ENCODE assay signal across 16 cellular contexts in the genomic region with DNA sequence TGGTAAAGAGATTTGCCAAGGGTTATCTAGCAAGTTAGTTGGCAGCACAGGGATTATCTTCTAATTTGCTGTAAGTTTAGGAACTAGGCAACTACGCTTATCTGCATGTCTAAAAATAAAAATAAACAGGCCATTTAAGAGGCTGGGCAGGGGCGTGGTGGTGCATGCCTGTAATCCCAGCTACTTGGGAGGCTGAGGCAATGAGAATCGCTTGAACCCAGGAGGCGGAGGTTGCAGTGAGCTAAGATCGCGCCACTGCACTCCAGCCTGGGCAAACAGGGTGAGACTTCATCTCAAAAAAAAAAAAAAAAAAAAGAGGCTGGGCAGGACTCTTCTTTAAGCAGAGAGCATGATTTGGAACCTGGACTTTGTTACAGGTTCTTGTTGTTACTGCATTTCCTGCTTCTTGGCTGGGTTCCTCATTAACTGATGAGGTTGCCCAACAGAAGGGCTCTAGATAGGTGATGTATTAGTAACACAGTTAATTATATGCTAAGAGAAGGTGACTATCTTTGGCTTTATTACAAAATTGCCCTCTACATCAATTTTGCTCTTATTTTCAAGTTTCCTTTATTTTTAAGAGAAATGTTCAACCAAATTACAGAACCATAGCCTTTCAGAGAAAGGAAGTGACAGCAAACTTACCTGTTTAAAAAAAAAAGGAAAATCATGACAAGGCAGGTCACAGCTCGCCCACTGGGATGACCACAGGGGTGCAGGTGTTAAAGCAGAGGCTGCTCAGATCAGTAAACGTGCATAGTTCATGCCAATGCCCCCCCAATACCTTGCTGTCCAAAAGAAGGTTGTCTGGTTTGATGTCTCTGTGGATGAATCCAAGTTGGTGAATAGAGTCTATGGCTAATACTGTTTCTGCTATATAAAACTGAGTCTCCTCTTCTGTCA. TPM values are rescaled to one million over a fixed set of nuclear protein-coding genes. Genes with fewer than 3 reads are reported as not detected.
DNase-seq lines count a peak whose midpoint lies in the region; ATAC-seq and TF ChIP-seq lines count a peak whose summit lies in the region.
"Had no signal": no experiment of that assay in that cellular context is flagged by ENCODE, and none has a peak within 500 bp of the region (broad histone marks: within the 10 kb centered on the region; RNA-seq: fewer than 3 reads in every experiment).

No MANE protein-coding gene starts in this region.

- intact Hi-C loops in mucosa of descending colon (cut with DNase I, micrococcal nuclease) = no loop called here

- no peak for TF ChIP-seq CTCF in mucosa of descending colon (IDR thresholded peaks at IDR 0.05)

- H3K9me3 Mint-ChIP-seq in activated naive CD8-positive, alpha-beta T cell treated with anti-CD3 and anti-CD28 coated beads for 36 hours = no peaks in the 10 kb centered on the region
- H3K9me3 Mint-ChIP-seq: central memory CD8-positive, alpha-beta T cell had no signal

- peak; percentile 11 for DNase-seq in NCI-H1105 treated with DMSO at 0.1 percent for 48 hours (lab: John Stamatoyannopoulos, UW)
- DNase-seq in NCI-H1105 (lab: John Stamatoyannopoulos, UW) = no peak
- no peak for DNase-seq in activated naive CD8-positive, alpha-beta T cell treated with anti-CD3 and anti-CD28 coated beads for 36 hours
- DNase-seq in mucosa of descending colon = peak; percentile 72 to 80 (median 77)
- no peak for DNase-seq in HuH-7.5 (ENCODE audit: low spot score)
- DNase-seq in central memory CD4-positive, alpha-beta T cell = no peak
- DNase-seq: 8988T; activated naive CD4-positive, alpha-beta T cell; GDM1; left cardiac atrium; NCI-H1694; NCI-H524 treated with DMSO at 0.1 percent for 48 hours; RPMI8226 had no signal

- H3K4me3 Mint-ChIP-seq in activated naive CD8-positive, alpha-beta T cell treated with anti-CD3 and anti-CD28 coated beads for 36 hours = no peak overlapping the region
- H3K4me3 Mint-ChIP-seq: central memory CD8-positive, alpha-beta T cell had no signal

- no peaks in the 10 kb centered on the region for H3K9me3 ChIP-seq in mucosa of descending colon

- no peaks in the 10 kb centered on the region for H3K36me3 ChIP-seq in mucosa of descending colon (ENCODE audit: low read depth)

- H3K4me1 Mint-ChIP-seq in activated naive CD8-positive, alpha-beta T cell treated with anti-CD3 and anti-CD28 coated beads for 36 hours = peaks cover 43% of the 10 kb centered on the region

- H3K27ac Mint-ChIP-seq in activated naive CD8-positive, alpha-beta T cell treated with anti-CD3 and anti-CD28 coated beads for 36 hours = peak overlapping the region; percentile 66

- H3K4me1 ChIP-seq in mucosa of descending colon (ENCODE audit: low read depth) = peaks cover 34% of the 10 kb centered on the region

- H3K27me3 Mint-ChIP-seq in activated naive CD8-positive, alpha-beta T cell treated with anti-CD3 and anti-CD28 coated beads for 36 hours = no peaks in the 10 kb centered on the region
- H3K27me3 Mint-ChIP-seq: central memory CD8-positive, alpha-beta T cell had no signal

- ATAC-seq in GM18861 (IDR thresholded peaks at IDR 0.05; ENCODE audit: unreplicated experiment) (peak; percentile 53), mucosa of descending colon (peak; percentile 86), HG02884 (IDR thresholded peaks at IDR 0.05; ENCODE audit: unreplicated experiment) (no peak)
- ATAC-seq: left cardiac atrium had no signal

- H3K36me3 Mint-ChIP-seq in activated naive CD8-positive, alpha-beta T cell treated with anti-CD3 and anti-CD28 coated beads for 36 hours = peaks cover 43% of the 10 kb centered on the region

- no peak overlapping the region for H3K4me3 ChIP-seq in mucosa of descending colon

RNA-seq across cellular contexts. Expression of a gene that starts 32.5 kb away (rescaled TPM):
- 10 to 100 TPM; 21.5 to 23.1 TPM for total RNA-seq in activated naive CD8-positive, alpha-beta T cell treated with anti-CD3 and anti-CD28 coated beads for 36 hours
- 10 to 100 TPM; 67.3 to 80.7 (median 69.9) TPM for total RNA-seq in mucosa of descending colon

Comparison
In these comparisons a context has a peak if more than half of its experiments do, and no peak if none do; other contexts are left out.
1. DNase-seq: peak in NCI-H1105 treated with DMSO at 0.1 percent for 48 hours (single experiment) and mucosa of descending colon (3 of 3); none in NCI-H1105 (single experiment), activated naive CD8-positive, alpha-beta T cell treated with anti-CD3 and anti-CD28 coated beads for 36 hours (single experiment), HuH-7.5 (single experiment) and central memory CD4-positive, alpha-beta T cell (single experiment).